ENCODE assay signal across 8 cellular contexts in genomic region chr17:15944720-15945492, GRCh38. TPM values are rescaled to one million over a fixed set of nuclear protein-coding genes. Genes with fewer than 3 reads are reported as not detected.
A peak's percentile ranks its signal among the peaks of the same experiment; 100 is the strongest.
DNase-seq lines count a peak whose midpoint lies in the region; TF ChIP-seq lines count a peak whose summit lies in the region.

TSS of gene ADORA2B (plus strand) at chr17:15945130. CDS start at chr17:15945249, 119 bp downstream.

- H3K4me1 ChIP-seq in esophagus squamous epithelium: peaks cover 16 to 70% (median 28%) of the 10 kb centered on the region in 3 donors
- H3K4me1 ChIP-seq in muscle layer of colon (ENCODE audit: insufficient read depth, low read length): peaks cover 19% of the 10 kb centered on the region
- H3K4me1 ChIP-seq in stomach smooth muscle (ENCODE audit: control insufficient read depth, insufficient read depth, low read length): peaks cover 25% of the 10 kb centered on the region

- peak within 1 kb of the TSS; percentile 87 to 94 (median 91) for H3K27ac ChIP-seq in esophagus squamous epithelium
- H3K27ac ChIP-seq in muscle layer of colon (ENCODE audit: low read depth, low read length): peak within 1 kb of the TSS; percentile 49
- no peak within 1 kb of the TSS for H3K27ac ChIP-seq in stomach smooth muscle (ENCODE audit: low read length)

- H3K9me3 ChIP-seq in esophagus squamous epithelium (no peaks in the 10 kb centered on the region), muscle layer of colon (ENCODE audit: low read length) (no peaks in the 10 kb centered on the region), stomach smooth muscle (ENCODE audit: control insufficient read depth in 2 of 2, low read length in 2 of 2) (peaks cover 0 to 4% of the 10 kb centered on the region in 2 donors)

- H3K4me3 ChIP-seq in esophagus squamous epithelium (peak within 1 kb of the TSS; percentile 54 to 81 (median 64)), muscle layer of colon (ENCODE audit: low read depth in 1 of 2, low read length in 2 of 2) (peak within 1 kb of the TSS; percentile 77 to 81), stomach smooth muscle (ENCODE audit: low read length in 2 of 2) (peak within 1 kb of the TSS; percentile 80 to 81)

- intact Hi-C loops in esophagus squamous epithelium (cut with DNase I): no loop called here

- DNase-seq in DMS53 (lab: John Stamatoyannopoulos, UW): peak; percentile 74
- peak; percentile 74 for DNase-seq in HCEC 1CT
- peak; percentile 1 for DNase-seq in NCI-H774 (lab: John Stamatoyannopoulos, UW)
- peak; percentile 32 for DNase-seq in activated T-cell treated with anti-CD3 and anti-CD28 coated beads for 4 hours
- DNase-seq in esophagus squamous epithelium (lab: John Stamatoyannopoulos, UW): no peak
- no peak for DNase-seq in COR-L47 (lab: John Stamatoyannopoulos, UW)

- H3K9ac ChIP-seq in muscle layer of colon (ENCODE audit: low read length) (no peak within 1 kb of the TSS), stomach smooth muscle (ENCODE audit: low read length in 2 of 2) (no peak within 1 kb of the TSS)

- TF ChIP-seq POLR2A in esophagus squamous epithelium (IDR thresholded peaks at IDR 0.05): peak in 2 of 4 donors; percentile 37 to 42

- H3K27me3 ChIP-seq in esophagus squamous epithelium: peaks cover 0 to 33% (median 0%) of the 10 kb centered on the region in 4 donors
- peaks cover 0 to 9% of the 10 kb centered on the region in 2 donors for H3K27me3 ChIP-seq in muscle layer of colon (ENCODE audit: control insufficient read depth in 1 of 2, insufficient read depth in 2 of 2, low read length in 2 of 2)
- H3K27me3 ChIP-seq in stomach smooth muscle (ENCODE audit: control insufficient read depth in 1 of 2, insufficient read depth in 2 of 2, low read length in 2 of 2): peaks cover 8 to 39% of the 10 kb centered on the region in 2 donors

- H3K36me3 ChIP-seq in esophagus squamous epithelium: no peaks in the 10 kb centered on the region
- no peaks in the 10 kb centered on the region for H3K36me3 ChIP-seq in muscle layer of colon (ENCODE audit: insufficient read depth, low read length)
- H3K36me3 ChIP-seq in stomach smooth muscle (ENCODE audit: control insufficient read depth in 2 of 2, insufficient read depth in 2 of 2, low read length in 2 of 2): no peaks in the 10 kb centered on the region

- no CpG with 5 or more reads among the region's 90 CpGs for WGBS in esophagus squamous epithelium, 2 donors

- peak in 5 of 6 experiments; percentile 12 to 51 (median 42) for TF ChIP-seq CTCF in esophagus squamous epithelium (IDR thresholded peaks at IDR 0.05)

RNA-seq across cellular contexts. Expression of gene ADORA2B, which starts in this region (rescaled TPM):
- total RNA-seq in esophagus squamous epithelium: 10 to 100 TPM; 12.2 to 34.9 (median 32.0) TPM

Comparison
In these comparisons a context has a peak if more than half of its experiments do, and no peak if none do; other contexts are left out.
1. DNase-seq: peak in DMS53 (single experiment), HCEC 1CT (single experiment), NCI-H774 (single experiment) and activated T-cell treated with anti-CD3 and anti-CD28 coated beads for 4 hours (single experiment); none in esophagus squamous epithelium (single experiment) and COR-L47 (single experiment).
2. Peak in every context shown above with its lines, with median percentiles within 50 percentile points of each other: H3K4me3 ChIP-seq.